In genomic region chr7:143345428-143345900, GRCh38 we compare ENCODE assay signal across 8 cellular contexts. TPM values are rescaled to one million over a fixed set of nuclear protein-coding genes. Genes with fewer than 3 reads are reported as not detected.
DNase-seq lines count a peak whose midpoint lies in the region; ATAC-seq and TF ChIP-seq lines count a peak whose summit lies in the region.

No MANE protein-coding gene starts in this region.

- DNase-seq in Caco-2 = peak; percentile 85 to 86
- DNase-seq in NOMO-1 (lab: John Stamatoyannopoulos, UW; ENCODE audit: unreplicated experiment in 2 of 2) = peak; percentile 55 to 76
- DNase-seq in activated gamma-delta T cell treated with Interleukin-2 at 50 U/mL for 16 hours = peak; percentile 63
- peak; percentile 55 for DNase-seq in left cardiac atrium
- no peak for DNase-seq in EL
- DNase-seq in NCI-H1436 (lab: John Stamatoyannopoulos, UW) = no peak

- no peaks in the 10 kb centered on the region for H3K36me3 Mint-ChIP-seq in Caco-2 (ENCODE audit: insufficient read depth, unreplicated experiment)

- no peaks in the 10 kb centered on the region for H3K4me1 ChIP-seq in Caco-2

- peak overlapping the region; percentile 40 for H3K27ac Mint-ChIP-seq in Caco-2 (ENCODE audit: unreplicated experiment)

- ATAC-seq in GM21825 (IDR thresholded peaks at IDR 0.05; ENCODE audit: unreplicated experiment) (peak; percentile 80), left cardiac atrium (peak; percentile 61 to 88)

- H3K4me1 Mint-ChIP-seq in Caco-2 (ENCODE audit: low read depth, unreplicated experiment) = peaks cover 6% of the 10 kb centered on the region

- BruUV-seq in Caco-2 (replicated peaks; lab: Mats Ljungman, UMichigan) = no TSS peak

- peak overlapping the region; percentile 78 for H3K4me3 Mint-ChIP-seq in Caco-2 (ENCODE audit: unreplicated experiment)

- CTCF ChIA-PET in Caco-2 (lab: Charles Lee) = interaction anchor here (0.6 to 1.8 kb wide), 13 partner anchors 10 to 763 kb away, joined by 3 to 20 read pairs (median 4); no protein-coding TSS in a partner anchor

- TF ChIP-seq CTCF in Caco-2 (IDR thresholded peaks at IDR 0.05; ENCODE audit: insufficient read depth in 1 of 2, low read depth in 1 of 2, low read length in 1 of 2, severe bottlenecking in 1 of 2, unreplicated experiment in 1 of 2) = peak; percentile 58 to 86

- H3K4me3 ChIP-seq in Caco-2 (ENCODE audit: low read depth, low read length) (peak overlapping the region; percentile 36), skin epidermis (peak overlapping the region in 4 of 7 experiments; percentile 1 to 23 (median 13))

- intact Hi-C loops in Caco-2 (cut with micrococcal nuclease; ENCODE audit: unreplicated experiment) = loop anchor here (1.0 to 5.0 kb wide), 4 partner anchors 15 to 62 kb away; partner anchors contain the start of gene EPHA1
- intact Hi-C loops in left cardiac atrium (cut with DNase I) = no loop called here

- H3K27me3 ChIP-seq in Caco-2 (replicated peaks; ENCODE audit: control insufficient read depth, insufficient read depth, low read length) = no peaks in the 10 kb centered on the region

- no peak overlapping the region for H3K27ac ChIP-seq in skin epidermis

- H3K9me3 ChIP-seq in Caco-2 = no peaks in the 10 kb centered on the region

- no peaks in the 10 kb centered on the region for H3K36me3 ChIP-seq in Caco-2 (ENCODE audit: control insufficient read depth, insufficient read depth, low read length)

- POLR2A ChIA-PET in Caco-2 (lab: Charles Lee) = interaction anchor here (1.0 kb wide), 1 partner anchor 24 kb away, joined by 4 read pairs; no protein-coding TSS in a partner anchor

- H3K27me3 Mint-ChIP-seq in Caco-2 (ENCODE audit: insufficient read depth, unreplicated experiment) = no peaks in the 10 kb centered on the region

- H3K9me3 Mint-ChIP-seq in Caco-2 (ENCODE audit: unreplicated experiment) = no peaks in the 10 kb centered on the region

RNA-seq across cellular contexts. Expression of gene FAM131B, which starts 17.0 kb away (rescaled TPM):
- total RNA-seq in Caco-2 (2022) (20.2 and 22.3 TPM in 2 replicates), left cardiac atrium (under 1 TPM; 0.29 to 0.97 TPM)

RNA-seq across cellular contexts. Expression of gene CLCN1, which starts 29.6 kb away (rescaled TPM):
- total RNA-seq in Caco-2 (2022) (1.8 and 1.9 TPM in 2 replicates), left cardiac atrium (not detected)

RNA-seq across cellular contexts. Expression of gene ZYX, which starts 35.7 kb away (rescaled TPM):
- 147 and 160 TPM in 2 replicates for total RNA-seq in Caco-2 (2022)
- 100 to 1,000 TPM in 1 of 2 donors, 10 to 100 TPM in 1; 79.1 to 156 TPM for total RNA-seq in left cardiac atrium

RNA-seq across cellular contexts. Expression of gene CASP2, which starts 57.3 kb away (rescaled TPM):
- 51.7 and 62.0 TPM in 2 replicates for total RNA-seq in Caco-2 (2022)
- total RNA-seq in left cardiac atrium = 10 to 100 TPM in 1 of 2 donors, 1 to 10 TPM in 1; 8.0 to 12.4 TPM

Comparison
In these comparisons a context has a peak if more than half of its experiments do, and no peak if none do; other contexts are left out.
1. DNase-seq: peak in Caco-2 (2 of 2), NOMO-1 (2 of 2), activated gamma-delta T cell treated with Interleukin-2 at 50 U/mL for 16 hours (single experiment) and left cardiac atrium (single experiment); none in EL (single experiment) and NCI-H1436 (single experiment).
2. RNA of gene FAM131B, which starts 17.0 kb away (total RNA-seq): 20.2 to 22.3 TPM in Caco-2; 0.29 to 0.97 TPM in left cardiac atrium; every median in the first group is over 10 times any median in the second.